8 cellular contexts compared by ENCODE assay signal in genomic region chr2:27191107-27191829, GRCh38. TPM values are rescaled to one million over a fixed set of nuclear protein-coding genes. Genes with fewer than 3 reads are reported as not detected.
DNase-seq lines count a peak whose midpoint lies in the region; ATAC-seq and TF ChIP-seq lines count a peak whose summit lies in the region.

No MANE protein-coding gene starts in this region.

- H3K36me3 Mint-ChIP-seq in activated CD4-positive, alpha-beta T cell treated with anti-CD3 and anti-CD28 coated beads, Interleukin-2, amount 10 ng/mL, durations not matched to agents 24 days and 14 days (ENCODE audit: low read depth) = no peaks in the 10 kb centered on the region
- H3K36me3 Mint-ChIP-seq in neural crest cell (ENCODE audit: low read depth) = no peaks in the 10 kb centered on the region

- H3K27me3 ChIP-seq in BE2C (no peaks in the 10 kb centered on the region), fibroblast of lung (ENCODE audit: control insufficient read depth, insufficient read depth, low read length) (peaks cover 14% of the 10 kb centered on the region)

- no peaks in the 10 kb centered on the region for H3K4me1 Mint-ChIP-seq in activated CD4-positive, alpha-beta T cell treated with anti-CD3 and anti-CD28 coated beads, Interleukin-2, amount 10 ng/mL, durations not matched to agents 24 days and 14 days
- H3K4me1 Mint-ChIP-seq in neural crest cell = no peaks in the 10 kb centered on the region

- DNase-seq in BE2C = peak; percentile 69
- peak; percentile 60 for DNase-seq in GM20000 (ENCODE audit: low spot score)
- DNase-seq in NCI-H345 treated with DMSO at 0.1 percent for 48 hours (lab: John Stamatoyannopoulos, UW; ENCODE audit: unreplicated experiment) = peak; percentile 17
- peak; percentile 86 for DNase-seq in activated CD4-positive, alpha-beta T cell treated with anti-CD3 and anti-CD28 coated beads, Interleukin-2, amount 10 ng/mL, durations not matched to agents 24 days and 14 days
- peak; percentile 40 to 81 for DNase-seq in fibroblast of lung (ENCODE audit: low read depth in 2 of 2)
- peak; percentile 51 for DNase-seq in neural crest cell (ENCODE audit: low read depth, low spot score)

- no peaks in the 10 kb centered on the region for H4K20me1 ChIP-seq in fibroblast of lung (ENCODE audit: control insufficient read depth, extremely low read depth, insufficient read depth, low read length)

- H3K27me3 Mint-ChIP-seq in activated CD4-positive, alpha-beta T cell treated with anti-CD3 and anti-CD28 coated beads, Interleukin-2, amount 10 ng/mL, durations not matched to agents 24 days and 14 days = peaks cover 20% of the 10 kb centered on the region
- no peaks in the 10 kb centered on the region for H3K27me3 Mint-ChIP-seq in neural crest cell (ENCODE audit: low read depth)

- TF ChIP-seq CTCF in BE2C (IDR thresholded peaks at IDR 0.05; ENCODE audit: low read depth, low read length) (peak; percentile 90), GM20000 (IDR thresholded peaks at IDR 0.05; ENCODE audit: extremely low read depth, missing control alignments) (peak; percentile 25), fibroblast of lung (conservative IDR thresholded peaks at IDR 0.05 in 1 of 2, IDR thresholded peaks at IDR 0.05 in 1 of 2; ENCODE audit: low read depth in 1 of 2, low read length in 2 of 2) (peak; percentile 78 to 87), neural crest cell (conservative IDR thresholded peaks at IDR 0.05) (peak; percentile 69)

- H3K9me3 ChIP-seq in BE2C (no peaks in the 10 kb centered on the region), fibroblast of lung (ENCODE audit: control insufficient read depth, insufficient read depth, low read depth, low read length) (no peaks in the 10 kb centered on the region)

- H3K27ac ChIP-seq in fibroblast of lung (ENCODE audit: insufficient read depth, low read length) = no peak overlapping the region

- intact Hi-C loops in activated CD4-positive, alpha-beta T cell treated with anti-CD3 and anti-CD28 coated beads, Interleukin-2, amount 10 ng/mL, durations not matched to agents 24 days and 14 days (cut with micrococcal nuclease) = loop anchor here (1.0 kb wide), 2 partner anchors 93 to 230 kb away; no protein-coding TSS in a partner anchor

- H3K4me1 ChIP-seq in BE2C (no peaks in the 10 kb centered on the region), fibroblast of lung (ENCODE audit: control insufficient read depth, extremely low read depth, insufficient read depth, low read length) (no peaks in the 10 kb centered on the region)

- no peaks in the 10 kb centered on the region for H3K79me2 ChIP-seq in fibroblast of lung (ENCODE audit: control insufficient read depth, insufficient read depth, low read length)

- no peak overlapping the region for H3K4me3 Mint-ChIP-seq in activated CD4-positive, alpha-beta T cell treated with anti-CD3 and anti-CD28 coated beads, Interleukin-2, amount 10 ng/mL, durations not matched to agents 24 days and 14 days
- no peak overlapping the region for H3K4me3 Mint-ChIP-seq in neural crest cell

- no peak overlapping the region for H3K9ac ChIP-seq in fibroblast of lung (ENCODE audit: insufficient read depth, low read length)

- no peak overlapping the region for H3K4me3 ChIP-seq in BE2C (ENCODE audit: low read depth, low read length)
- no peak overlapping the region for H3K4me3 ChIP-seq in fibroblast of lung (replicated peaks in 1 of 4; ENCODE audit: control extremely low read depth in 1 of 4, insufficient read depth in 1 of 4, low read depth in 3 of 4, low read length in 4 of 4)

- ATAC-seq in GM21526 (IDR thresholded peaks at IDR 0.05; ENCODE audit: low FRiP score, unreplicated experiment) (no peak), GM21423 (IDR thresholded peaks at IDR 0.05; ENCODE audit: unreplicated experiment) (no peak)

- no peaks in the 10 kb centered on the region for H3K9me3 Mint-ChIP-seq in activated CD4-positive, alpha-beta T cell treated with anti-CD3 and anti-CD28 coated beads, Interleukin-2, amount 10 ng/mL, durations not matched to agents 24 days and 14 days
- H3K9me3 Mint-ChIP-seq in neural crest cell = no peaks in the 10 kb centered on the region

- H3K27ac Mint-ChIP-seq in activated CD4-positive, alpha-beta T cell treated with anti-CD3 and anti-CD28 coated beads, Interleukin-2, amount 10 ng/mL, durations not matched to agents 24 days and 14 days = no peak overlapping the region
- no peak overlapping the region for H3K27ac Mint-ChIP-seq in neural crest cell (ENCODE audit: unreplicated experiment)

- H3K4me2 ChIP-seq in fibroblast of lung (ENCODE audit: extremely low read depth, insufficient read depth, low read length) = no peak overlapping the region

- H3K36me3 ChIP-seq in BE2C (no peaks in the 10 kb centered on the region), fibroblast of lung (ENCODE audit: control insufficient read depth, insufficient read depth, low read length) (no peaks in the 10 kb centered on the region)

- H2AFZ ChIP-seq in fibroblast of lung (ENCODE audit: low read length) = no peak overlapping the region

RNA-seq across cellular contexts. Expression of gene ATRAID, which starts 20.6 kb away (rescaled TPM):
- 231 TPM for polyA plus RNA-seq in BE2C (2012; ENCODE audit: insufficient read depth, insufficient read length, low read depth)
- total RNA-seq in activated CD4-positive, alpha-beta T cell treated with anti-CD3 and anti-CD28 coated beads, Interleukin-2, amount 10 ng/mL, durations not matched to agents 24 days and 14 days = 109 and 120 TPM in 2 replicates
- total RNA-seq in fibroblast of lung (202 and 235 TPM in 2 replicates), neural crest cell (86.3 and 86.6 TPM in 2 replicates)
- polyA plus RNA-seq in fibroblast of lung = 176 and 238 TPM in 2 replicates
- 127 and 171 TPM in 2 replicates for polyA plus RNA-seq in fibroblast of lung (2012)
- polyA minus RNA-seq in fibroblast of lung (ENCODE audit: low replicate concordance) = 47.3 and 57.7 TPM in 2 replicates

RNA-seq across cellular contexts. Expression of gene SLC5A6, which starts 20.8 kb away (rescaled TPM):
- polyA plus RNA-seq in BE2C (2012; ENCODE audit: insufficient read depth, insufficient read length, low read depth) = 88.4 TPM
- 87.1 and 97.9 TPM in 2 replicates for total RNA-seq in activated CD4-positive, alpha-beta T cell treated with anti-CD3 and anti-CD28 coated beads, Interleukin-2, amount 10 ng/mL, durations not matched to agents 24 days and 14 days
- total RNA-seq in fibroblast of lung (13.9 and 18.5 TPM in 2 replicates), neural crest cell (129 and 140 TPM in 2 replicates)
- polyA plus RNA-seq in fibroblast of lung = 11.5 and 21.0 TPM in 2 replicates
- 10.8 and 17.9 TPM in 2 replicates for polyA plus RNA-seq in fibroblast of lung (2012)
- polyA minus RNA-seq in fibroblast of lung (ENCODE audit: low replicate concordance) = 59.2 and 144 TPM in 2 replicates

RNA-seq across cellular contexts. Expression of gene CAD, which starts 25.9 kb away (rescaled TPM):
- 164 TPM for polyA plus RNA-seq in BE2C (2012; ENCODE audit: insufficient read depth, insufficient read length, low read depth)
- 144 and 159 TPM in 2 replicates for total RNA-seq in activated CD4-positive, alpha-beta T cell treated with anti-CD3 and anti-CD28 coated beads, Interleukin-2, amount 10 ng/mL, durations not matched to agents 24 days and 14 days
- total RNA-seq in fibroblast of lung = 32.0 and 33.1 TPM in 2 replicates
- polyA plus RNA-seq in fibroblast of lung = 11.9 and 21.5 TPM in 2 replicates
- polyA plus RNA-seq in fibroblast of lung (2012) = 21.1 and 38.1 TPM in 2 replicates
- 263 and 560 TPM in 2 replicates for polyA minus RNA-seq in fibroblast of lung (ENCODE audit: low replicate concordance)
- 117 and 127 TPM in 2 replicates for total RNA-seq in neural crest cell

RNA-seq across cellular contexts. Expression of gene TCF23, which starts 42.5 kb away (rescaled TPM):
- polyA plus RNA-seq in BE2C (2012; ENCODE audit: insufficient read depth, insufficient read length, low read depth) = not detected
- not detected in 2 replicates for total RNA-seq in activated CD4-positive, alpha-beta T cell treated with anti-CD3 and anti-CD28 coated beads, Interleukin-2, amount 10 ng/mL, durations not matched to agents 24 days and 14 days
- total RNA-seq in fibroblast of lung (under 0.01 TPM in 1 of 2 replicates, not detected in the other), neural crest cell (not detected in 2 replicates)
- polyA plus RNA-seq in fibroblast of lung = not detected in 2 replicates
- not detected in 2 replicates for polyA plus RNA-seq in fibroblast of lung (2012)
- not detected in 2 replicates for polyA minus RNA-seq in fibroblast of lung (ENCODE audit: low replicate concordance)

RNA-seq across cellular contexts. Expression of gene PRR30, which starts 52.1 kb away (rescaled TPM):
- polyA plus RNA-seq in BE2C (2012; ENCODE audit: insufficient read depth, insufficient read length, low read depth) = not detected
- total RNA-seq in activated CD4-positive, alpha-beta T cell treated with anti-CD3 and anti-CD28 coated beads, Interleukin-2, amount 10 ng/mL, durations not matched to agents 24 days and 14 days = not detected in 2 replicates
- total RNA-seq in fibroblast of lung = not detected in 2 replicates
- polyA plus RNA-seq in fibroblast of lung = not detected in 2 replicates
- not detected in 2 replicates for polyA plus RNA-seq in fibroblast of lung (2012)
- not detected in 2 replicates for polyA minus RNA-seq in fibroblast of lung (ENCODE audit: low replicate concordance)
- total RNA-seq in neural crest cell = not detected in 2 replicates

Comparison
In these comparisons a context has a peak if more than half of its experiments do, and no peak if none do; other contexts are left out.
1. DNase-seq: peak in every context shown above with its lines; median percentile 86 in activated CD4-positive, alpha-beta T cell treated with anti-CD3 and anti-CD28 coated beads, Interleukin-2, amount 10 ng/mL, durations not matched to agents 24 days and 14 days; 69 in BE2C; 60 in fibroblast of lung; 60 in GM20000; 51 in neural crest cell; 17 in NCI-H345 treated with DMSO at 0.1 percent for 48 hours.
2. CTCF ChIP-seq: peak in every context shown above with its lines; median percentile 90 in BE2C; 82 in fibroblast of lung; 69 in neural crest cell; 25 in GM20000.